Comparison of ENCODE assay signal across 7 cellular contexts in the genomic region with DNA sequence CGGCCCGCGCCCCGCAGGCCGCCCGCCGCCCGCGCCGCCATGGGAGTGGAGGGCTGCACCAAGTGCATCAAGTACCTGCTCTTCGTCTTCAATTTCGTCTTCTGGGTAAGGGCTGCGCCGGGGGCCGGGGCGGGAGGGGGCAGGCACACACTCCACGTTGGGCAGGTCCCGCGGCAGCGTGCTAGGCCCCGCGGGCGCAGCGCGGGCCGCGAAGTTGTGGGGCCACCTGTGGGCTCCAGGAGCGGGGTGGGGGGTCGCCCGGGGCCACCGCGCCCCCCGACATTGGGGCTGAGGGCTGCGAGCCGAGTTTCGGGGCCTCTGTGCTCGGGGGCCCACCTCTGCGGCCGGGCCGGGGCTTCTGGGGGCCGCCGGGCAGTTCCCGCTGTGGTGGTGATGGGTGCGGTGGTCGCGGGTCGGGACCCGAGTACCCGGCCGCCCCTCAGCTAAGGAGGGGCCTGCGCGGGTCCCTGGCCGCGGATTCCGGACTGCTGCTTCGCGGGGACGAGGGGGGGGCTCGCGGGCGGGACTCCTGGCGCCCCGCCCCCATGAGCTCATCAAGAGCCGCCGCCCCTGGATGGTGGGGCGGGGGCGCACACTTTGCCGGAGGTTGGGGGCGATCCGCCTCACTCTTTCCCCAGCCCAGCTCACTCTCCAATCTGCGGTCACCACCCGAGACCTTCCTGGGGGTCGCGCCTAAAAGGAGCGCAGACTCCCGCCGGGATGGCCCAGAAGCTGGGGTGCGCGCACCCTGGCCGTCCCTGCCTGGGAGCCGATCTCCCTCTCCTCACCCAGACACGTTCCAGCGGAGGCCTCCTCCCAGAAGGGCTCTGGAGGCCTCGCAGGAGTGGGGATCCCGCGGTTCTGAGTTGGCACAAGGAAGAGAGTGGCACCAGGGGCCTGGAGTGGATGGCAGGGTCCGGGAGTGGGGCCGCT. TPM values are rescaled to one million over a fixed set of nuclear protein-coding genes. Genes with fewer than 3 reads are reported as not detected.
DNase-seq lines count a peak whose midpoint lies in the region; ATAC-seq and TF ChIP-seq lines count a peak whose summit lies in the region.

No MANE protein-coding gene starts in this region.

- H3K27ac Mint-ChIP-seq in T-helper 2 cell treated with Interferon-gamma antibody and Interleukin-4, amounts not matched to agents 5 μg/mL and 100 μg/mL, for 36 hours, result peak overlapping the region; percentile 89
- H3K27ac Mint-ChIP-seq in brain, result peak overlapping the region; percentile 88 to 93 (median 91)

- H3K36me3 ChIP-seq in iPS-20b (ENCODE audit: insufficient read depth, low read depth, low read length), result no peaks in the 10 kb centered on the region

- peak overlapping the region; percentile 86 for H3K4me3 Mint-ChIP-seq in T-helper 2 cell treated with Interferon-gamma antibody and Interleukin-4, amounts not matched to agents 5 μg/mL and 100 μg/mL, for 36 hours
- H3K4me3 Mint-ChIP-seq in brain, result peak overlapping the region; percentile 87 to 93 (median 91)

- ATAC-seq in HG03135 (IDR thresholded peaks at IDR 0.05; ENCODE audit: unreplicated experiment) (peak; percentile 4), GM21619 (IDR thresholded peaks at IDR 0.05; ENCODE audit: unreplicated experiment) (no peak)

- H3K4me1 Mint-ChIP-seq in T-helper 2 cell treated with Interferon-gamma antibody and Interleukin-4, amounts not matched to agents 5 μg/mL and 100 μg/mL, for 36 hours (ENCODE audit: low read depth), result peaks cover 12% of the 10 kb centered on the region
- H3K4me1 Mint-ChIP-seq in brain, result peaks cover 37% of the 10 kb centered on the region

- H3K4me3 ChIP-seq in iPS-20b (ENCODE audit: low read length) (peak overlapping the region; percentile 91), skin epidermis (peak overlapping the region; percentile 90 to 100 (median 97))

- peaks cover 4% of the 10 kb centered on the region for H3K27me3 Mint-ChIP-seq in T-helper 2 cell treated with Interferon-gamma antibody and Interleukin-4, amounts not matched to agents 5 μg/mL and 100 μg/mL, for 36 hours (ENCODE audit: low read depth)
- H3K27me3 Mint-ChIP-seq in brain, result no peaks in the 10 kb centered on the region

- H3K27me3 ChIP-seq in iPS-20b (ENCODE audit: insufficient read depth, low read length), result peaks cover 10% of the 10 kb centered on the region; the same call in 1 of the 2 replicates

- DNase-seq in T-helper 2 cell treated with Interferon-gamma antibody and Interleukin-4, amounts not matched to agents 5 μg/mL and 100 μg/mL, for 36 hours (ENCODE audit: low spot score), result peak; percentile 59

- no peak for TF ChIP-seq CTCF in brain (conservative IDR thresholded peaks at IDR 0.05)

- no peaks in the 10 kb centered on the region for H3K9me3 ChIP-seq in iPS-20b (ENCODE audit: insufficient read depth, low read depth, low read length)

- peak; percentile 19 for TF ChIP-seq POLR2A in GM15510 (IDR thresholded peaks at IDR 0.05; ENCODE audit: borderline replicate concordance, extremely low read depth, insufficient read length)

- peak overlapping the region; percentile 86 for H3K9ac ChIP-seq in iPS-20b (ENCODE audit: low read depth, low read length)

- peaks cover 3% of the 10 kb centered on the region for H3K36me3 Mint-ChIP-seq in T-helper 2 cell treated with Interferon-gamma antibody and Interleukin-4, amounts not matched to agents 5 μg/mL and 100 μg/mL, for 36 hours (ENCODE audit: low read depth)
- H3K36me3 Mint-ChIP-seq in brain, result peaks cover 29% of the 10 kb centered on the region

- peak overlapping the region; percentile 71 for H3K27ac ChIP-seq in iPS-20b (ENCODE audit: low read length)
- H3K27ac ChIP-seq in skin epidermis, result peak overlapping the region; percentile 92 to 100 (median 96)

- no peaks in the 10 kb centered on the region for H3K9me3 Mint-ChIP-seq in T-helper 2 cell treated with Interferon-gamma antibody and Interleukin-4, amounts not matched to agents 5 μg/mL and 100 μg/mL, for 36 hours
- H3K9me3 Mint-ChIP-seq in brain, result peaks cover 0 to 1% (median 0%) of the 10 kb centered on the region in 5 experiments

- H3K4me1 ChIP-seq in iPS-20b (ENCODE audit: insufficient read depth, low read length), result peaks cover 3% of the 10 kb centered on the region

RNA-seq across cellular contexts. Expression of a gene that starts 0.7 kb away (rescaled TPM):
- polyA plus RNA-seq in brain (ENCODE audit: insufficient read depth, low read depth, low replicate concordance), result 643 TPM

RNA-seq across cellular contexts. Expression of a gene that starts 22.8 kb away (rescaled TPM):
- 41.9 TPM for polyA plus RNA-seq in brain (ENCODE audit: insufficient read depth, low read depth, low replicate concordance)
